ENCODE assay signal across 13 cellular contexts in genomic region chr19:1363599-1363998, GRCh38. TPM values are rescaled to one million over a fixed set of nuclear protein-coding genes. Genes with fewer than 3 reads are reported as not detected.
DNase-seq lines count a peak whose midpoint lies in the region; ATAC-seq lines count a peak whose summit lies in the region.
"Had no signal": no experiment of that assay in that cellular context is flagged by ENCODE, and none has a peak within 500 bp of the region (broad histone marks: within the 10 kb centered on the region; RNA-seq: fewer than 3 reads in every experiment).

No MANE protein-coding gene starts in this region.

- no peaks in the 10 kb centered on the region for H3K9me3 Mint-ChIP-seq in CD8-positive, alpha-beta memory T cell
- no peaks in the 10 kb centered on the region for H3K9me3 Mint-ChIP-seq in activated T-helper 2 cell treated with anti-CD3 and anti-CD28 coated beads, Interferon-gamma antibody, Interleukin-2, Interleukin-4, amounts not matched to agents 10 μg/mL and 5 μg/mL and 100 μg/mL, durations not matched to agents 14 hours and 24 hours and 36 hours
- no peaks in the 10 kb centered on the region for H3K9me3 Mint-ChIP-seq in natural killer cell treated with Interleukin-12 subunit alpha and Interleukin-12 subunit beta and Interleukin-15 and Interleukin-18, amount 100 ng/mL, for 72 hours

- POLR2A ChIA-PET in CD8-positive, alpha-beta memory T cell (lab: Charles Lee) = interaction anchor here (1.3 kb wide), 1 partner anchor 95 kb away, joined by 4 read pairs; no protein-coding TSS in a partner anchor

- peaks cover 4 to 64% (median 11%) of the 10 kb centered on the region in 3 donors for H3K36me3 Mint-ChIP-seq in CD8-positive, alpha-beta memory T cell
- peaks cover 43% of the 10 kb centered on the region for H3K36me3 Mint-ChIP-seq in activated T-helper 2 cell treated with anti-CD3 and anti-CD28 coated beads, Interferon-gamma antibody, Interleukin-2, Interleukin-4, amounts not matched to agents 10 μg/mL and 5 μg/mL and 100 μg/mL, durations not matched to agents 14 hours and 24 hours and 36 hours (ENCODE audit: low read depth)
- H3K36me3 Mint-ChIP-seq in natural killer cell treated with Interleukin-12 subunit alpha and Interleukin-12 subunit beta and Interleukin-15 and Interleukin-18, amount 100 ng/mL, for 72 hours = peaks cover 5% of the 10 kb centered on the region

- CTCF ChIA-PET in CD8-positive, alpha-beta memory T cell (lab: Charles Lee) = interaction anchor here (2.0 kb wide), 1 partner anchor 119 kb away, joined by 4 read pairs; no protein-coding TSS in a partner anchor

- ATAC-seq in natural killer cell treated with Interleukin-12 subunit alpha and Interleukin-12 subunit beta and Interleukin-15 and Interleukin-18, amount 100 ng/mL, for 72 hours = peak; percentile 76 to 83
- ATAC-seq: Panc1 had no signal

- H3K27ac Mint-ChIP-seq in CD8-positive, alpha-beta memory T cell = peak overlapping the region in 7 of 8 donors; percentile 70 to 90 (median 83)
- no peak overlapping the region for H3K27ac Mint-ChIP-seq in activated T-helper 2 cell treated with anti-CD3 and anti-CD28 coated beads, Interferon-gamma antibody, Interleukin-2, Interleukin-4, amounts not matched to agents 10 μg/mL and 5 μg/mL and 100 μg/mL, durations not matched to agents 14 hours and 24 hours and 36 hours
- H3K27ac Mint-ChIP-seq in natural killer cell treated with Interleukin-12 subunit alpha and Interleukin-12 subunit beta and Interleukin-15 and Interleukin-18, amount 100 ng/mL, for 72 hours = peak overlapping the region; percentile 81 to 91

- H3K27me3 Mint-ChIP-seq in CD8-positive, alpha-beta memory T cell = peaks cover 0 to 2% of the 10 kb centered on the region in 2 donors
- no peaks in the 10 kb centered on the region for H3K27me3 Mint-ChIP-seq in activated T-helper 2 cell treated with anti-CD3 and anti-CD28 coated beads, Interferon-gamma antibody, Interleukin-2, Interleukin-4, amounts not matched to agents 10 μg/mL and 5 μg/mL and 100 μg/mL, durations not matched to agents 14 hours and 24 hours and 36 hours (ENCODE audit: low read depth)
- no peaks in the 10 kb centered on the region for H3K27me3 Mint-ChIP-seq in natural killer cell treated with Interleukin-12 subunit alpha and Interleukin-12 subunit beta and Interleukin-15 and Interleukin-18, amount 100 ng/mL, for 72 hours

- H3K9me3 ChIP-seq in CD8-positive, alpha-beta memory T cell (ENCODE audit: low read length) = no peaks in the 10 kb centered on the region
- H3K9me3 ChIP-seq: HAP-1 had no signal

- no peak overlapping the region for H3K4me3 ChIP-seq in CD8-positive, alpha-beta memory T cell (ENCODE audit: low read length)
- H3K4me3 ChIP-seq: HAP-1 had no signal

- H3K36me3 ChIP-seq in CD8-positive, alpha-beta memory T cell (ENCODE audit: insufficient read depth, low read length) = peaks cover 6% of the 10 kb centered on the region

- peak in 4 of 5 donors; percentile 21 to 65 (median 50) for DNase-seq in CD8-positive, alpha-beta memory T cell
- DNase-seq in KBM-7 = peak; percentile 53
- DNase-seq in activated T-helper 2 cell treated with anti-CD3 and anti-CD28 coated beads, Interferon-gamma antibody, Interleukin-2, Interleukin-4, amounts not matched to agents 10 μg/mL and 5 μg/mL and 100 μg/mL, durations not matched to agents 14 hours and 24 hours and 36 hours (ENCODE audit: low spot score) = no peak
- DNase-seq in natural killer cell treated with Interleukin-12 subunit alpha and Interleukin-12 subunit beta and Interleukin-15 and Interleukin-18, amount 100 ng/mL, for 72 hours (ENCODE audit: low spot score) = no peak
- no peak for DNase-seq in HuH-7 (ENCODE audit: low spot score)
- DNase-seq in posterior cingulate gyrus = no peak
- DNase-seq in SW480 (ENCODE audit: low spot score) = no peak
- DNase-seq: Calu3; cortex of kidney; NCI-H2107; stimulated activated CD4-positive, alpha-beta T cell treated with anti-CD3 and anti-CD28 coated beads, Interleukin-12 subunit alpha, Interleukin-12 subunit beta, amount 100 ng/mL, for 4 hours had no signal

- peaks cover 19 to 30% (median 29%) of the 10 kb centered on the region in 3 donors for H3K4me1 Mint-ChIP-seq in CD8-positive, alpha-beta memory T cell
- peaks cover 20% of the 10 kb centered on the region for H3K4me1 Mint-ChIP-seq in activated T-helper 2 cell treated with anti-CD3 and anti-CD28 coated beads, Interferon-gamma antibody, Interleukin-2, Interleukin-4, amounts not matched to agents 10 μg/mL and 5 μg/mL and 100 μg/mL, durations not matched to agents 14 hours and 24 hours and 36 hours (ENCODE audit: low read depth)
- peaks cover 30 to 37% of the 10 kb centered on the region in 2 donors for H3K4me1 Mint-ChIP-seq in natural killer cell treated with Interleukin-12 subunit alpha and Interleukin-12 subunit beta and Interleukin-15 and Interleukin-18, amount 100 ng/mL, for 72 hours (ENCODE audit: low read depth in 2 of 2)

- H3K4me3 Mint-ChIP-seq in CD8-positive, alpha-beta memory T cell = peak overlapping the region; percentile 60 to 87 (median 74)
- H3K4me3 Mint-ChIP-seq in activated T-helper 2 cell treated with anti-CD3 and anti-CD28 coated beads, Interferon-gamma antibody, Interleukin-2, Interleukin-4, amounts not matched to agents 10 μg/mL and 5 μg/mL and 100 μg/mL, durations not matched to agents 14 hours and 24 hours and 36 hours (ENCODE audit: low read depth) = peak overlapping the region; percentile 17
- peak overlapping the region; percentile 85 for H3K4me3 Mint-ChIP-seq in natural killer cell treated with Interleukin-12 subunit alpha and Interleukin-12 subunit beta and Interleukin-15 and Interleukin-18, amount 100 ng/mL, for 72 hours

- peaks cover 13% of the 10 kb centered on the region for H3K4me1 ChIP-seq in CD8-positive, alpha-beta memory T cell (ENCODE audit: insufficient read depth, low read length)

- no peaks in the 10 kb centered on the region for H3K27me3 ChIP-seq in CD8-positive, alpha-beta memory T cell (ENCODE audit: insufficient read depth, low read length, poor library complexity, severe bottlenecking)

- intact Hi-C loops in activated T-helper 2 cell treated with anti-CD3 and anti-CD28 coated beads, Interferon-gamma antibody, Interleukin-2, Interleukin-4, amounts not matched to agents 10 μg/mL and 5 μg/mL and 100 μg/mL, durations not matched to agents 14 hours and 24 hours and 36 hours (cut with micrococcal nuclease) = loop anchor here (5.0 kb wide), 1 partner anchor 81 kb away; no protein-coding TSS in a partner anchor
- intact Hi-C loops in posterior cingulate gyrus (cut with DNase I) = no loop called here

- in situ Hi-C loops in KBM-7 (cut with MboI; ENCODE audit: low pct_unique_long_range_greater_than_20kb, low sequenced_read_pairs) = loop anchor here (10.0 kb wide), 1 partner anchor 49 kb away; no protein-coding TSS in a partner anchor

- no peak overlapping the region for H3K27ac ChIP-seq in CD8-positive, alpha-beta memory T cell (ENCODE audit: low read depth, low read length)

RNA-seq across cellular contexts. Expression of gene NDUFS7, which starts 20.1 kb away (rescaled TPM):
- total RNA-seq in CD8-positive, alpha-beta memory T cell = 100 to 1,000 TPM; 102 to 104 TPM
- polyA plus RNA-seq in CD8-positive, alpha-beta memory T cell = 207 TPM
- 88.7 and 104 TPM in 2 replicates for total RNA-seq in activated T-helper 2 cell treated with anti-CD3 and anti-CD28 coated beads, Interferon-gamma antibody, Interleukin-2, Interleukin-4, amounts not matched to agents 10 μg/mL and 5 μg/mL and 100 μg/mL, durations not matched to agents 14 hours and 24 hours and 36 hours
- 10 to 100 TPM; 89.1 to 89.5 TPM for total RNA-seq in natural killer cell treated with Interleukin-12 subunit alpha and Interleukin-12 subunit beta and Interleukin-15 and Interleukin-18, amount 100 ng/mL, for 72 hours

RNA-seq across cellular contexts. Expression of gene GAMT, which starts 37.7 kb away (rescaled TPM):
- total RNA-seq in CD8-positive, alpha-beta memory T cell = 10 to 100 TPM; 29.0 to 29.5 TPM
- 20.4 TPM for polyA plus RNA-seq in CD8-positive, alpha-beta memory T cell
- 30.6 and 33.9 TPM in 2 replicates for total RNA-seq in activated T-helper 2 cell treated with anti-CD3 and anti-CD28 coated beads, Interferon-gamma antibody, Interleukin-2, Interleukin-4, amounts not matched to agents 10 μg/mL and 5 μg/mL and 100 μg/mL, durations not matched to agents 14 hours and 24 hours and 36 hours
- total RNA-seq in natural killer cell treated with Interleukin-12 subunit alpha and Interleukin-12 subunit beta and Interleukin-15 and Interleukin-18, amount 100 ng/mL, for 72 hours = 10 to 100 TPM in 1 of 2 donors, 1 to 10 TPM in 1; 5.2 to 15.6 TPM

RNA-seq across cellular contexts. Expression of gene DAZAP1, which starts 43.8 kb away (rescaled TPM):
- 100 to 1,000 TPM; 253 TPM for total RNA-seq in CD8-positive, alpha-beta memory T cell
- 7.7 TPM for polyA plus RNA-seq in CD8-positive, alpha-beta memory T cell
- total RNA-seq in activated T-helper 2 cell treated with anti-CD3 and anti-CD28 coated beads, Interferon-gamma antibody, Interleukin-2, Interleukin-4, amounts not matched to agents 10 μg/mL and 5 μg/mL and 100 μg/mL, durations not matched to agents 14 hours and 24 hours and 36 hours = 282 and 290 TPM in 2 replicates
- total RNA-seq in natural killer cell treated with Interleukin-12 subunit alpha and Interleukin-12 subunit beta and Interleukin-15 and Interleukin-18, amount 100 ng/mL, for 72 hours = 100 to 1,000 TPM; 233 to 282 TPM

Comparison
In these comparisons a context has a peak if more than half of its experiments do, and no peak if none do; other contexts are left out.
1. DNase-seq: peak in CD8-positive, alpha-beta memory T cell (4 of 5) and KBM-7 (single experiment); none in activated T-helper 2 cell treated with anti-CD3 and anti-CD28 coated beads, Interferon-gamma antibody, Interleukin-2, Interleukin-4, amounts not matched to agents 10 μg/mL and 5 μg/mL and 100 μg/mL, durations not matched to agents 14 hours and 24 hours and 36 hours (single experiment), natural killer cell treated with Interleukin-12 subunit alpha and Interleukin-12 subunit beta and Interleukin-15 and Interleukin-18, amount 100 ng/mL, for 72 hours (single experiment), HuH-7 (single experiment), posterior cingulate gyrus (0 of 10) and SW480 (single experiment).
2. H3K4me3 Mint-ChIP-seq: peak in every context shown above with its lines; median percentile 85 in natural killer cell treated with Interleukin-12 subunit alpha and Interleukin-12 subunit beta and Interleukin-15 and Interleukin-18, amount 100 ng/mL, for 72 hours; 74 in CD8-positive, alpha-beta memory T cell; 17 in activated T-helper 2 cell treated with anti-CD3 and anti-CD28 coated beads, Interferon-gamma antibody, Interleukin-2, Interleukin-4, amounts not matched to agents 10 μg/mL and 5 μg/mL and 100 μg/mL, durations not matched to agents 14 hours and 24 hours and 36 hours.